ENCODE assay signal across 13 cellular contexts in genomic region chr1:239457491-239458488, GRCh38.
DNase-seq lines count a peak whose midpoint lies in the region; ATAC-seq and TF ChIP-seq lines count a peak whose summit lies in the region.
"Had no signal": no experiment of that assay in that cellular context is flagged by ENCODE, and none has a peak within 500 bp of the region (broad histone marks: within the 10 kb centered on the region; RNA-seq: fewer than 3 reads in every experiment).

No MANE protein-coding gene starts in this region.

- ATAC-seq in GM19043 (IDR thresholded peaks at IDR 0.05; ENCODE audit: low read depth, unreplicated experiment) (peak; percentile 62), HG02973 (IDR thresholded peaks at IDR 0.05; ENCODE audit: unreplicated experiment) (peak; percentile 63), Right ventricle myocardium inferior (no peak), HG03045 (IDR thresholded peaks at IDR 0.05; ENCODE audit: unreplicated experiment) (no peak)
- ATAC-seq: psoas muscle had no signal

- H3K27ac Mint-ChIP-seq in Caco-2 (ENCODE audit: unreplicated experiment) (no peak overlapping the region), endodermal cell (no peak overlapping the region)
- no peak overlapping the region for H3K27ac Mint-ChIP-seq in T-helper 2 cell treated with Interferon-gamma antibody and Interleukin-4, amounts not matched to agents 5 μg/mL and 100 μg/mL, for 36 hours

- POLR2A ChIA-PET in Caco-2 (lab: Charles Lee) = no interaction called here

- H3K4me3 Mint-ChIP-seq in Caco-2 (ENCODE audit: unreplicated experiment) (peak overlapping the region; percentile 9), endodermal cell (no peak overlapping the region)
- peak overlapping the region; percentile 42 for H3K4me3 Mint-ChIP-seq in T-helper 2 cell treated with Interferon-gamma antibody and Interleukin-4, amounts not matched to agents 5 μg/mL and 100 μg/mL, for 36 hours

- H3K4me1 Mint-ChIP-seq in Caco-2 (ENCODE audit: low read depth, unreplicated experiment) = no peaks in the 10 kb centered on the region
- peaks cover 5% of the 10 kb centered on the region for H3K4me1 Mint-ChIP-seq in T-helper 2 cell treated with Interferon-gamma antibody and Interleukin-4, amounts not matched to agents 5 μg/mL and 100 μg/mL, for 36 hours (ENCODE audit: low read depth)
- H3K4me1 Mint-ChIP-seq in endodermal cell = no peaks in the 10 kb centered on the region

- H3K27me3 ChIP-seq in Caco-2 (replicated peaks; ENCODE audit: control insufficient read depth, insufficient read depth, low read length) (no peaks in the 10 kb centered on the region), endodermal cell (ENCODE audit: control insufficient read depth, insufficient read depth, low read length, poor library complexity, severe bottlenecking) (no peaks in the 10 kb centered on the region)

- DNase-seq in Caco-2 (no peak), Right ventricle myocardium inferior (ENCODE audit: missing footprints) (no peak), 8988T (no peak), endodermal cell (no peak)
- DNase-seq in T-helper 2 cell treated with Interferon-gamma antibody and Interleukin-4, amounts not matched to agents 5 μg/mL and 100 μg/mL, for 36 hours (ENCODE audit: low spot score) = no peak
- DNase-seq: effector CD4-positive, alpha-beta T cell; head of caudate nucleus; NCI-H2171 treated with DMSO at 0.1 percent for 48 hours; psoas muscle; stimulated activated CD4-positive, alpha-beta T cell treated with anti-CD3 and anti-CD28 coated beads, Interleukin-4, amount 100 ng/mL, for 4 hours had no signal

- WGBS in endodermal cell (ENCODE audit: insufficient coverage in 1 of 2, insufficient read length in 1 of 2), 2 experiments = 50 to 86% methylated on average over 2 to 8 of the region's 8 CpGs

- 0 out of 2 replicates have a peak, but pooled peaks cover 6% of the 10 kb centered on the region for H3K9me3 ChIP-seq in Caco-2
- H3K9me3 ChIP-seq in endodermal cell (ENCODE audit: control insufficient read depth, low read length) = peaks cover 5% of the 10 kb centered on the region
- H3K9me3 ChIP-seq: psoas muscle had no signal

- CTCF ChIA-PET in Caco-2 (lab: Charles Lee) = no interaction called here

- H3K9ac ChIP-seq in endodermal cell (ENCODE audit: extremely low read depth, low read length, poor library complexity, severe bottlenecking) = no peak overlapping the region

- H3K4me3 ChIP-seq in Caco-2 (ENCODE audit: low read depth, low read length) (no peak overlapping the region), endodermal cell (ENCODE audit: low read length) (no peak overlapping the region)
- H3K4me3 ChIP-seq: psoas muscle had no signal

- H3K36me3 Mint-ChIP-seq in Caco-2 (ENCODE audit: insufficient read depth, unreplicated experiment) = no peaks in the 10 kb centered on the region
- H3K36me3 Mint-ChIP-seq in T-helper 2 cell treated with Interferon-gamma antibody and Interleukin-4, amounts not matched to agents 5 μg/mL and 100 μg/mL, for 36 hours (ENCODE audit: low read depth) = no peaks in the 10 kb centered on the region
- H3K36me3 Mint-ChIP-seq in endodermal cell (ENCODE audit: low read depth) = no peaks in the 10 kb centered on the region

- TF ChIP-seq CTCF in Caco-2 (IDR thresholded peaks at IDR 0.05; ENCODE audit: insufficient read depth in 1 of 2, low read depth in 1 of 2, low read length in 1 of 2, severe bottlenecking in 1 of 2, unreplicated experiment in 1 of 2) = no peak
- no peak for TF ChIP-seq CTCF in endodermal cell (conservative IDR thresholded peaks at IDR 0.05)

- no peak overlapping the region for H3K27ac ChIP-seq in endodermal cell (ENCODE audit: low read depth, low read length)
- H3K27ac ChIP-seq: psoas muscle had no signal

- intact Hi-C loops in Caco-2 (cut with micrococcal nuclease; ENCODE audit: unreplicated experiment) (no loop called here), Right ventricle myocardium inferior (cut with DNase I) (no loop called here)

- BruUV-seq in Caco-2 (replicated peaks; lab: Mats Ljungman, UMichigan) = no TSS peak

- no peaks in the 10 kb centered on the region for H3K36me3 ChIP-seq in Caco-2 (ENCODE audit: control insufficient read depth, insufficient read depth, low read length)
- H3K36me3 ChIP-seq in endodermal cell (ENCODE audit: control insufficient read depth, insufficient read depth, low read length) = no peaks in the 10 kb centered on the region

- H3K9me3 Mint-ChIP-seq in Caco-2 (ENCODE audit: unreplicated experiment) (no peaks in the 10 kb centered on the region), endodermal cell (peaks cover 16% of the 10 kb centered on the region)
- no peaks in the 10 kb centered on the region for H3K9me3 Mint-ChIP-seq in T-helper 2 cell treated with Interferon-gamma antibody and Interleukin-4, amounts not matched to agents 5 μg/mL and 100 μg/mL, for 36 hours

- H3K4me1 ChIP-seq in Caco-2 = no peaks in the 10 kb centered on the region
- no peaks in the 10 kb centered on the region for H3K4me1 ChIP-seq in endodermal cell (ENCODE audit: control insufficient read depth, insufficient read depth, low read length)
- H3K4me1 ChIP-seq: psoas muscle had no signal

- H3K27me3 Mint-ChIP-seq in Caco-2 (ENCODE audit: insufficient read depth, unreplicated experiment) (no peaks in the 10 kb centered on the region), endodermal cell (ENCODE audit: insufficient read depth) (no peaks in the 10 kb centered on the region)
- no peaks in the 10 kb centered on the region for H3K27me3 Mint-ChIP-seq in T-helper 2 cell treated with Interferon-gamma antibody and Interleukin-4, amounts not matched to agents 5 μg/mL and 100 μg/mL, for 36 hours (ENCODE audit: low read depth)

Comparison
In these comparisons a context has a peak if more than half of its experiments do, and no peak if none do; other contexts are left out.
1. ATAC-seq: peak in GM19043 (single experiment) and HG02973 (single experiment); none in Right ventricle myocardium inferior (single experiment) and HG03045 (single experiment).